ENCODE assay signal across 37 cellular contexts in the genomic region with DNA sequence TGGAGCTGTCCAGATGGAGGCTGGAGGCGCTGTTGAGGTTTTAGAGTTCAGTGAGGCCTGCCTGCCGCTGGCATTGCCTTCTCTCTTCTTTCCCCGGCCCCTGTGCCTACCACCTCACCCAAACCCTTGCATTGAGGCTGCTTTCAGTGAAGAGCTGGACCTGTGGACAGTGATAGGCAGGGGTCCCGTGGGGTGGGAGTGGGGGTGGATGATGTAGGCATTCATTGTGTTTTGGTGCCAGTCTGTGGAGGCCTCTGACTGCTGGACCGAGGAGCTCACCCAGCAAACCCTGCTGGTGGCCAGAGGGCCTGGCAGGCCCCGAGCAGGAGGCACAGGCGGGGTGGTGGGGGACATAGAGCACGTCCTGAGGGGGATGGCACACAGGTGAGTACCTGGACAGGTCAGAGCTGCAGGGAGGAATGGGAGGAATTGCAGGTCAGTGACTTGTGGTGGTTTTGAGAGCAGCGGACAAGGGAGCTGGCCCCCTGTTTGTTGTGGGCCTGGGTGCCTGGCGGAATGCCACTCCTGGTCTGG. TPM values are rescaled to one million over a fixed set of nuclear protein-coding genes. Genes with fewer than 3 reads are reported as not detected.
"Had no signal": no experiment of that assay in that cellular context is flagged by ENCODE, and none has a peak within 500 bp of the region (broad histone marks: within the 10 kb centered on the region; RNA-seq: fewer than 3 reads in every experiment).

No MANE protein-coding gene starts in this region.

- H3K27ac Mint-ChIP-seq: activated CD4-positive, alpha-beta memory T cell treated with anti-CD3 and anti-CD28 coated beads for 36 hours; activated naive CD4-positive, alpha-beta T cell treated with anti-CD3 and anti-CD28 coated beads for 36 hours; activated naive CD8-positive, alpha-beta T cell treated with anti-CD3 and anti-CD28 coated beads for 36 hours; dendritic cell treated with granulocyte-macrophage colony-stimulating factor and Interleukin-4, amounts not matched to agents 40 ng/mL and 50 ng/mL, for 4 days; nephron; stimulated activated effector memory CD8-positive, alpha-beta T cell treated with anti-CD3 and anti-CD28 coated beads, Interleukin-12 subunit alpha, Interleukin-12 subunit beta, amount 100 ng/mL, for 72 hours; stimulated activated naive CD8-positive, alpha-beta T cell treated with anti-CD3 and anti-CD28 coated beads, Interleukin-15, Interleukin-2, amounts not matched to agents 100 ng/mL and 50 ng/mL, for 24 hours; T-helper 17 cell had no signal

- H3K4me1 Mint-ChIP-seq: T-helper 17 cell had no signal

- H3K4me3 ChIP-seq: adrenal gland, cardiac muscle cell, esophagus muscularis mucosa, heart right ventricle, left lung, lung, ovary, prostate gland, skin epidermis, upper lobe of left lung, vagina had no signal

- H3K9me3 Mint-ChIP-seq: activated CD4-positive, alpha-beta memory T cell treated with anti-CD3 and anti-CD28 coated beads for 36 hours; activated naive CD4-positive, alpha-beta T cell treated with anti-CD3 and anti-CD28 coated beads for 36 hours; activated naive CD8-positive, alpha-beta T cell treated with anti-CD3 and anti-CD28 coated beads for 36 hours; brain; dendritic cell treated with granulocyte-macrophage colony-stimulating factor and Interleukin-4, amounts not matched to agents 40 ng/mL and 50 ng/mL, for 4 days; nephron; stimulated activated effector memory CD8-positive, alpha-beta T cell treated with anti-CD3 and anti-CD28 coated beads, Interleukin-12 subunit alpha, Interleukin-12 subunit beta, amount 100 ng/mL, for 72 hours; stimulated activated naive CD8-positive, alpha-beta T cell treated with anti-CD3 and anti-CD28 coated beads, Interleukin-15, Interleukin-2, amounts not matched to agents 100 ng/mL and 50 ng/mL, for 24 hours had no signal

- H3K4me3 Mint-ChIP-seq: activated CD4-positive, alpha-beta memory T cell treated with anti-CD3 and anti-CD28 coated beads for 36 hours; activated naive CD4-positive, alpha-beta T cell treated with anti-CD3 and anti-CD28 coated beads for 36 hours; activated naive CD8-positive, alpha-beta T cell treated with anti-CD3 and anti-CD28 coated beads for 36 hours; brain; dendritic cell treated with granulocyte-macrophage colony-stimulating factor and Interleukin-4, amounts not matched to agents 40 ng/mL and 50 ng/mL, for 4 days; nephron; stimulated activated effector memory CD8-positive, alpha-beta T cell treated with anti-CD3 and anti-CD28 coated beads, Interleukin-12 subunit alpha, Interleukin-12 subunit beta, amount 100 ng/mL, for 72 hours; stimulated activated naive CD8-positive, alpha-beta T cell treated with anti-CD3 and anti-CD28 coated beads, Interleukin-15, Interleukin-2, amounts not matched to agents 100 ng/mL and 50 ng/mL, for 24 hours; T-helper 17 cell had no signal

- ATAC-seq: activated CD4-positive, CD25-positive, alpha-beta regulatory T cell treated with anti-CD3 and anti-CD28 coated beads, Interleukin-2, amount 50 U/mL, for 24 hours; heart right ventricle; left lung; sciatic nerve; stimulated activated effector memory CD8-positive, alpha-beta T cell treated with anti-CD3 and anti-CD28 coated beads, Interleukin-12 subunit alpha, Interleukin-12 subunit beta, amount 100 ng/mL, for 72 hours; T-helper 17 cell had no signal

- H3K27me3 Mint-ChIP-seq: activated naive CD8-positive, alpha-beta T cell treated with anti-CD3 and anti-CD28 coated beads for 36 hours; stimulated activated naive CD8-positive, alpha-beta T cell treated with anti-CD3 and anti-CD28 coated beads, Interleukin-15, Interleukin-2, amounts not matched to agents 100 ng/mL and 50 ng/mL, for 24 hours had no signal

- H3K27me3 ChIP-seq: adrenal gland, left lung, neutrophil, ovary, upper lobe of left lung, vagina had no signal

- H3K36me3 ChIP-seq: adrenal gland, cardiac muscle cell, esophagus muscularis mucosa, heart right ventricle, left lung, neutrophil, ovary, prostate gland, upper lobe of left lung, vagina, WERI-Rb-1 had no signal

- H3K4me1 ChIP-seq: esophagus muscularis mucosa, heart right ventricle, left lung, prostate gland, upper lobe of left lung had no signal

- DNase-seq: activated CD4-positive, alpha-beta memory T cell treated with anti-CD3 and anti-CD28 coated beads for 36 hours; activated CD4-positive, alpha-beta T cell treated with anti-CD3 and anti-CD28 coated beads for 48 hours; activated effector memory CD4-positive, alpha-beta T cell treated with Interleukin-2 at 50 U/mL for 16 hours; activated naive CD4-positive, alpha-beta T cell treated with anti-CD3 and anti-CD28 coated beads for 36 hours; activated naive CD8-positive, alpha-beta T cell treated with anti-CD3 and anti-CD28 coated beads for 36 hours; activated T-cell treated with anti-CD3 and anti-CD28 coated beads for 4 hours; foreskin melanocyte; heart right ventricle; left lung; mesendoderm; ovary; retina; stimulated activated CD4-positive, alpha-beta T cell treated with anti-CD3 and anti-CD28 coated beads, Interleukin-4, amount 100 ng/mL, for 24 hours; substantia nigra; T-helper 17 cell; T1000; upper lobe of left lung; WERI-Rb-1 had no signal

- H3K27ac ChIP-seq: adrenal gland, cardiac muscle cell, esophagus muscularis mucosa, heart right ventricle, left lung, neutrophil, ovary, prostate gland, skin epidermis, upper lobe of left lung, vagina, WERI-Rb-1 had no signal

- H3K9me3 ChIP-seq: adrenal gland, left lung, neutrophil, ovary, prostate gland, upper lobe of left lung, vagina had no signal

RNA-seq across cellular contexts. Expression of a gene that starts 35.6 kb away (rescaled TPM):
- total RNA-seq: activated naive CD8-positive, alpha-beta T cell treated with anti-CD3 and anti-CD28 coated beads for 36 hours; T-helper 17 cell had no signal

RNA-seq across cellular contexts. Expression of a gene that starts 55.0 kb away (rescaled TPM):
- total RNA-seq: activated CD4-positive, alpha-beta memory T cell treated with anti-CD3 and anti-CD28 coated beads for 36 hours; activated naive CD4-positive, alpha-beta T cell treated with anti-CD3 and anti-CD28 coated beads for 36 hours; activated naive CD8-positive, alpha-beta T cell treated with anti-CD3 and anti-CD28 coated beads for 36 hours; adrenal gland; aorta; cardiac muscle cell; esophagus muscularis mucosa; glomerular endothelial cell; heart right ventricle; left lung; lung; mucosa of gallbladder; ovary; prostate gland; sciatic nerve; T-helper 17 cell; upper lobe of left lung; vagina had no signal
- polyA plus RNA-seq: adrenal gland, aorta, cardiac muscle cell, heart right ventricle, lung, ovary, thymus had no signal
